In the genomic region with DNA sequence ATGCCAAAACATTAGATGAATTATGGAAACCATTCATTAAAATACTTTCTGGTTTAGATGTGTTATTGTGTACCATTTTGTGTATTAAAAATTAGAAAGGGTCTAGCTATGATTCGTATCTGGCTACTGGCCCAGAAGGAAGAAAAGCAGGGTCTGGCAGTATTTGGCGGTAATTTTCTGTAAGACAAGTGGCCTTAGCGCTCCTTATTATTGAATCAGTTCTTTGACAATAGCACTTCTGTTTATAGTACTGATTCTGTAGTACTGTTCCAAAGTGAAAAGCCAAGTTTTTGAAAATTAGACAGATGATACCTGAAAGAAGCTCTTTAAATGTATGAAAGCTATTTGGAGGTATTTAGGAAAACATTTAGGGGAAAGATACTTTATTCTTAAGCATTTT, we compare ENCODE assay signal across 14 cellular contexts.
"Had no signal": no experiment of that assay in that cellular context is flagged by ENCODE, and none has a peak within 500 bp of the region (broad histone marks: within the 10 kb centered on the region; RNA-seq: fewer than 3 reads in every experiment).

No MANE protein-coding gene starts in this region.

- H3K4me1 ChIP-seq: gastrocnemius medialis, psoas muscle had no signal

- H3K27me3 Mint-ChIP-seq: activated B cell treated with CpG ODN at 0.5 μM for 24 hours; activated CD4-positive, alpha-beta T cell treated with anti-CD3 and anti-CD28 coated beads, Interleukin-2, amount 10 ng/mL, durations not matched to agents 7 days and 5 days; activated T-helper 17 cell treated with anti-CD3 and anti-CD28 coated beads, Interleukin-2, amount 50 U/mL, for 72 hours had no signal

- H3K9me3 ChIP-seq: gastrocnemius medialis, heart right ventricle, left lung, psoas muscle, transverse colon had no signal

- H3K4me3 Mint-ChIP-seq: activated B cell treated with CpG ODN at 0.5 μM for 24 hours; activated CD4-positive, alpha-beta T cell treated with anti-CD3 and anti-CD28 coated beads, Interleukin-2, amount 10 ng/mL, durations not matched to agents 7 days and 5 days; activated naive CD4-positive, alpha-beta T cell treated with anti-CD3 and anti-CD28 coated beads for 36 hours; activated T-helper 17 cell treated with anti-CD3 and anti-CD28 coated beads, Interleukin-2, amount 50 U/mL, for 72 hours; natural killer cell treated with Interleukin-12 subunit alpha and Interleukin-12 subunit beta and Interleukin-15 and Interleukin-18, amount 100 ng/mL, for 72 hours had no signal

- H3K4me3 ChIP-seq: gastrocnemius medialis, heart right ventricle, left lung, psoas muscle, transverse colon had no signal

- H3K4me1 Mint-ChIP-seq: activated B cell treated with CpG ODN at 0.5 μM for 24 hours; activated CD4-positive, alpha-beta T cell treated with anti-CD3 and anti-CD28 coated beads, Interleukin-2, amount 10 ng/mL, durations not matched to agents 7 days and 5 days had no signal

- H3K27ac Mint-ChIP-seq: activated B cell treated with CpG ODN at 0.5 μM for 24 hours; activated CD4-positive, alpha-beta T cell treated with anti-CD3 and anti-CD28 coated beads, Interleukin-2, amount 10 ng/mL, durations not matched to agents 7 days and 5 days; activated naive CD4-positive, alpha-beta T cell treated with anti-CD3 and anti-CD28 coated beads for 36 hours; activated T-helper 17 cell treated with anti-CD3 and anti-CD28 coated beads, Interleukin-2, amount 50 U/mL, for 72 hours; natural killer cell treated with Interleukin-12 subunit alpha and Interleukin-12 subunit beta and Interleukin-15 and Interleukin-18, amount 100 ng/mL, for 72 hours had no signal

- H3K27me3 ChIP-seq: gastrocnemius medialis, heart right ventricle, left lung, transverse colon had no signal

- H3K9me3 Mint-ChIP-seq: activated B cell treated with CpG ODN at 0.5 μM for 24 hours; activated CD4-positive, alpha-beta T cell treated with anti-CD3 and anti-CD28 coated beads, Interleukin-2, amount 10 ng/mL, durations not matched to agents 7 days and 5 days; activated naive CD4-positive, alpha-beta T cell treated with anti-CD3 and anti-CD28 coated beads for 36 hours; activated T-helper 17 cell treated with anti-CD3 and anti-CD28 coated beads, Interleukin-2, amount 50 U/mL, for 72 hours; natural killer cell treated with Interleukin-12 subunit alpha and Interleukin-12 subunit beta and Interleukin-15 and Interleukin-18, amount 100 ng/mL, for 72 hours had no signal

- H3K27ac ChIP-seq: gastrocnemius medialis, heart right ventricle, left lung, psoas muscle, transverse colon had no signal

- H3K36me3 ChIP-seq: gastrocnemius medialis, heart right ventricle, left lung, transverse colon had no signal

- DNase-seq: activated B cell treated with CpG ODN at 0.5 μM for 24 hours; activated CD4-positive, alpha-beta T cell treated with anti-CD3 and anti-CD28 coated beads, Interleukin-2, amount 10 ng/mL, durations not matched to agents 7 days and 5 days; activated naive CD4-positive, alpha-beta T cell treated with anti-CD3 and anti-CD28 coated beads for 36 hours; activated T-cell treated with anti-CD3 and anti-CD28 coated beads for 4 hours; gastrocnemius medialis; heart right ventricle; left lung; occipital lobe; psoas muscle; stimulated activated naive CD4-positive, alpha-beta T cell; substantia nigra; transverse colon had no signal

- H3K36me3 Mint-ChIP-seq: natural killer cell treated with Interleukin-12 subunit alpha and Interleukin-12 subunit beta and Interleukin-15 and Interleukin-18, amount 100 ng/mL, for 72 hours had no signal
